ENCODE assay signal across 17 cellular contexts in genomic region chr2:203886579-203887230, GRCh38. TPM values are rescaled to one million over a fixed set of nuclear protein-coding genes. Genes with fewer than 3 reads are reported as not detected.
DNase-seq lines count a peak whose midpoint lies in the region; ATAC-seq and TF ChIP-seq lines count a peak whose summit lies in the region.
"Had no signal": no experiment of that assay in that cellular context is flagged by ENCODE, and none has a peak within 500 bp of the region (broad histone marks: within the 10 kb centered on the region; RNA-seq: fewer than 3 reads in every experiment).

No MANE protein-coding gene starts in this region.

- TF ChIP-seq CTCF in upper lobe of right lung (IDR thresholded peaks at IDR 0.05) = no peak

- peak; percentile 43 for ATAC-seq in upper lobe of right lung
- ATAC-seq: GM23338 had no signal

- peak overlapping the region; percentile 24 for H3K27ac ChIP-seq in caudate nucleus (ENCODE audit: low read depth, low read length)
- no peak overlapping the region for H3K27ac ChIP-seq in upper lobe of right lung
- H3K27ac ChIP-seq: ascending aorta, C4-2B, SK-N-MC, tibial artery had no signal

- H3K27ac Mint-ChIP-seq in T-helper 1 cell treated with Interleukin-12 subunit alpha and Interleukin-12 subunit beta and Interleukin-4 antibody, amounts not matched to agents 30 μg/mL and 1 μg/mL, for 36 hours = peak overlapping the region; percentile 82
- H3K27ac Mint-ChIP-seq: GM23338 had no signal

- no peak overlapping the region for H3K4me3 ChIP-seq in upper lobe of right lung
- H3K4me3 ChIP-seq: ascending aorta, GM23338, lung, SK-N-MC, tibial artery had no signal

- H3K36me3 ChIP-seq in upper lobe of right lung = no peaks in the 10 kb centered on the region
- H3K36me3 ChIP-seq: ascending aorta, tibial artery had no signal

- peak overlapping the region; percentile 61 for H3K4me3 Mint-ChIP-seq in T-helper 1 cell treated with Interleukin-12 subunit alpha and Interleukin-12 subunit beta and Interleukin-4 antibody, amounts not matched to agents 30 μg/mL and 1 μg/mL, for 36 hours
- H3K4me3 Mint-ChIP-seq: GM23338, nephron had no signal

- H3K27me3 ChIP-seq in upper lobe of right lung = no peaks in the 10 kb centered on the region
- H3K27me3 ChIP-seq: ascending aorta, tibial artery had no signal

- peaks cover 7% of the 10 kb centered on the region for H3K36me3 Mint-ChIP-seq in T-helper 1 cell treated with Interleukin-12 subunit alpha and Interleukin-12 subunit beta and Interleukin-4 antibody, amounts not matched to agents 30 μg/mL and 1 μg/mL, for 36 hours (ENCODE audit: low read depth)

- H3K9me3 ChIP-seq in upper lobe of right lung = no peaks in the 10 kb centered on the region
- H3K9me3 ChIP-seq: ascending aorta, tibial artery had no signal

- no peaks in the 10 kb centered on the region for H3K4me1 ChIP-seq in upper lobe of right lung
- H3K4me1 ChIP-seq: ascending aorta, tibial artery had no signal

- H3K27me3 Mint-ChIP-seq in T-helper 1 cell treated with Interleukin-12 subunit alpha and Interleukin-12 subunit beta and Interleukin-4 antibody, amounts not matched to agents 30 μg/mL and 1 μg/mL, for 36 hours (ENCODE audit: low read depth) = no peaks in the 10 kb centered on the region

- H3K4me1 Mint-ChIP-seq in T-helper 1 cell treated with Interleukin-12 subunit alpha and Interleukin-12 subunit beta and Interleukin-4 antibody, amounts not matched to agents 30 μg/mL and 1 μg/mL, for 36 hours (ENCODE audit: low read depth) = peaks cover 48% of the 10 kb centered on the region
- H3K4me1 Mint-ChIP-seq: GM23338 had no signal

- DNase-seq in stimulated activated CD4-positive, alpha-beta T cell treated with anti-CD3 and anti-CD28 coated beads, Interleukin-4, amount 100 ng/mL, for 24 hours = peak; percentile 51
- no peak for DNase-seq in stimulated activated CD4-positive, alpha-beta T cell treated with anti-CD3 and anti-CD28 coated beads, Interleukin-12 subunit alpha, Interleukin-12 subunit beta, amount 100 ng/mL, for 4 hours
- no peak for DNase-seq in caudate nucleus (lab: John Stamatoyannopoulos, UW)
- DNase-seq in upper lobe of right lung = no peak
- DNase-seq in AG20443 (ENCODE audit: low spot score) = no peak
- no peak for DNase-seq in AML-193 (lab: John Stamatoyannopoulos, UW)
- DNase-seq: tibial artery had no signal

- H3K9me3 Mint-ChIP-seq in T-helper 1 cell treated with Interleukin-12 subunit alpha and Interleukin-12 subunit beta and Interleukin-4 antibody, amounts not matched to agents 30 μg/mL and 1 μg/mL, for 36 hours = peaks cover 3% of the 10 kb centered on the region
- H3K9me3 Mint-ChIP-seq: GM23338, nephron had no signal

- intact Hi-C loops in upper lobe of right lung (cut with DNase I) = no loop called here

RNA-seq across cellular contexts. Expression of gene CTLA4, which starts 19.1 kb away (rescaled TPM):
- total RNA-seq in upper lobe of right lung = 1.4 TPM
- total RNA-seq: ascending aorta, GM23338, LHCN-M2, NCI-H460, pulmonary artery endothelial cell had no signal

RNA-seq across cellular contexts. Expression of gene ICOS, which starts 49.9 kb away (rescaled TPM):
- 2.1 TPM for total RNA-seq in upper lobe of right lung
- total RNA-seq: ascending aorta, GM23338, LHCN-M2, NCI-H460, pulmonary artery endothelial cell had no signal
